8 cellular contexts compared by ENCODE assay signal in genomic region chr6:82178084-82178758, GRCh38.
DNase-seq lines count a peak whose midpoint lies in the region; ATAC-seq and TF ChIP-seq lines count a peak whose summit lies in the region.

No MANE protein-coding gene starts in this region.

- WGBS in suprapubic skin = 60% methylated on average over 2 of the region's 2 CpGs

- H3K4me1 Mint-ChIP-seq in effector memory CD8-positive, alpha-beta T cell (ENCODE audit: low read depth in 2 of 2) = peaks cover 0 to 4% of the 10 kb centered on the region in 2 donors
- H3K4me1 Mint-ChIP-seq in natural killer cell treated with Interleukin-12 subunit alpha and Interleukin-12 subunit beta and Interleukin-15 and Interleukin-18, amount 100 ng/mL, for 72 hours (ENCODE audit: low read depth in 2 of 2) = no peaks in the 10 kb centered on the region

- H3K27me3 ChIP-seq in GM06990 (replicated peaks; ENCODE audit: control insufficient read depth, insufficient read depth, low read length) = no peaks in the 10 kb centered on the region
- H3K27me3 ChIP-seq in osteoblast (ENCODE audit: insufficient read depth, low read length) = no peaks in the 10 kb centered on the region
- no peaks in the 10 kb centered on the region for H3K27me3 ChIP-seq in suprapubic skin

- H3K79me2 ChIP-seq in osteoblast (ENCODE audit: insufficient read depth, low read length) = no peaks in the 10 kb centered on the region

- peaks cover 59% of the 10 kb centered on the region for H3K36me3 Mint-ChIP-seq in effector memory CD8-positive, alpha-beta T cell (ENCODE audit: insufficient read depth)
- H3K36me3 Mint-ChIP-seq in natural killer cell treated with Interleukin-12 subunit alpha and Interleukin-12 subunit beta and Interleukin-15 and Interleukin-18, amount 100 ng/mL, for 72 hours = peaks cover 34% of the 10 kb centered on the region

- ATAC-seq in effector memory CD8-positive, alpha-beta T cell (replicated peaks) = no peak
- ATAC-seq in natural killer cell treated with Interleukin-12 subunit alpha and Interleukin-12 subunit beta and Interleukin-15 and Interleukin-18, amount 100 ng/mL, for 72 hours = no peak
- ATAC-seq in HG03108 (IDR thresholded peaks at IDR 0.05; ENCODE audit: unreplicated experiment) = no peak

- H3K27ac ChIP-seq in osteoblast (ENCODE audit: low read depth, low read length) (peak overlapping the region; percentile 34), suprapubic skin (no peak overlapping the region)

- TF ChIP-seq EP300 in suprapubic skin (IDR thresholded peaks at IDR 0.05) = no peak

- H3K4me1 ChIP-seq in osteoblast (ENCODE audit: insufficient read depth, low read length) = peaks cover 37% of the 10 kb centered on the region
- no peaks in the 10 kb centered on the region for H3K4me1 ChIP-seq in suprapubic skin

- no peaks in the 10 kb centered on the region for H3K27me3 Mint-ChIP-seq in effector memory CD8-positive, alpha-beta T cell
- no peaks in the 10 kb centered on the region for H3K27me3 Mint-ChIP-seq in natural killer cell treated with Interleukin-12 subunit alpha and Interleukin-12 subunit beta and Interleukin-15 and Interleukin-18, amount 100 ng/mL, for 72 hours

- TF ChIP-seq CTCF in GM06990 (IDR thresholded peaks at IDR 0.05; ENCODE audit: insufficient read depth, low read length, poor library complexity, severe bottlenecking) (peak; percentile 20), osteoblast (IDR thresholded peaks at IDR 0.05; ENCODE audit: extremely low read depth, low read depth, low read length) (peak; percentile 76), suprapubic skin (IDR thresholded peaks at IDR 0.05) (peak in 1 of 2 donors; percentile 43)

- H4K20me1 ChIP-seq in osteoblast (ENCODE audit: insufficient read depth, low read length) = no peaks in the 10 kb centered on the region

- no peak overlapping the region for H2AFZ ChIP-seq in osteoblast (ENCODE audit: low read length)

- no peak overlapping the region for H3K4me3 ChIP-seq in GM06990 (replicated peaks; ENCODE audit: low read depth, low read length)
- no peak overlapping the region for H3K4me3 ChIP-seq in osteoblast (ENCODE audit: insufficient read depth, low read length)
- H3K4me3 ChIP-seq in suprapubic skin = no peak overlapping the region

- H3K9me3 Mint-ChIP-seq in effector memory CD8-positive, alpha-beta T cell = no peaks in the 10 kb centered on the region
- H3K9me3 Mint-ChIP-seq in natural killer cell treated with Interleukin-12 subunit alpha and Interleukin-12 subunit beta and Interleukin-15 and Interleukin-18, amount 100 ng/mL, for 72 hours = no peaks in the 10 kb centered on the region

- no peak for DNase-seq in GM06990 (ENCODE audit: extremely low read depth, insufficient read length)
- peak; percentile 7 for DNase-seq in NCI-H526 treated with DMSO at 0.1 percent for 48 hours (lab: John Stamatoyannopoulos, UW)
- no peak for DNase-seq in effector memory CD8-positive, alpha-beta T cell
- DNase-seq in osteoblast (ENCODE audit: insufficient read length, low spot score, missing footprints) = no peak
- DNase-seq in suprapubic skin (ENCODE audit: low spot score in 2 of 2) = no peak
- DNase-seq in mucosa of gallbladder (ENCODE audit: low spot score) = no peak
- no peak for DNase-seq in natural killer cell treated with Interleukin-12 subunit alpha and Interleukin-12 subunit beta and Interleukin-15 and Interleukin-18, amount 100 ng/mL, for 72 hours (ENCODE audit: low spot score)

- no peak overlapping the region for H3K4me2 ChIP-seq in osteoblast (ENCODE audit: insufficient read depth, low read length)

- peak overlapping the region; percentile 32 to 39 for H3K27ac Mint-ChIP-seq in effector memory CD8-positive, alpha-beta T cell
- H3K27ac Mint-ChIP-seq in natural killer cell treated with Interleukin-12 subunit alpha and Interleukin-12 subunit beta and Interleukin-15 and Interleukin-18, amount 100 ng/mL, for 72 hours = no peak overlapping the region

- H3K9me3 ChIP-seq in osteoblast (ENCODE audit: low read depth, low read length) = no peaks in the 10 kb centered on the region
- no peaks in the 10 kb centered on the region for H3K9me3 ChIP-seq in suprapubic skin

- H3K36me3 ChIP-seq in GM06990 (ENCODE audit: control insufficient read depth, insufficient read depth, low read length) = peaks cover 2% of the 10 kb centered on the region; the same call in 1 of the 2 replicates
- peaks cover 33% of the 10 kb centered on the region for H3K36me3 ChIP-seq in osteoblast (ENCODE audit: insufficient read depth, low read length)
- peaks cover 35% of the 10 kb centered on the region for H3K36me3 ChIP-seq in suprapubic skin

- TF ChIP-seq POLR2A in suprapubic skin (IDR thresholded peaks at IDR 0.05) = no peak

- no peak overlapping the region for H3K4me3 Mint-ChIP-seq in effector memory CD8-positive, alpha-beta T cell
- H3K4me3 Mint-ChIP-seq in natural killer cell treated with Interleukin-12 subunit alpha and Interleukin-12 subunit beta and Interleukin-15 and Interleukin-18, amount 100 ng/mL, for 72 hours = no peak overlapping the region

Comparison
In these comparisons a context has a peak if more than half of its experiments do, and no peak if none do; other contexts are left out.
1. H3K27ac Mint-ChIP-seq: peak in effector memory CD8-positive, alpha-beta T cell (2 of 2); none in natural killer cell treated with Interleukin-12 subunit alpha and Interleukin-12 subunit beta and Interleukin-15 and Interleukin-18, amount 100 ng/mL, for 72 hours (0 of 2).